Comparison of ENCODE assay signal across 8 cellular contexts in genomic region chr1:192809286-192810252, GRCh38. TPM values are rescaled to one million over a fixed set of nuclear protein-coding genes. Genes with fewer than 3 reads are reported as not detected.
DNase-seq lines count a peak whose midpoint lies in the region; ATAC-seq and TF ChIP-seq lines count a peak whose summit lies in the region.

No MANE protein-coding gene starts in this region.

- TF ChIP-seq POLR2A in spleen (IDR thresholded peaks at IDR 0.05): no peak

- H3K4me1 Mint-ChIP-seq in T-helper 1 cell treated with Interleukin-12 subunit alpha and Interleukin-12 subunit beta and Interleukin-4 antibody, amounts not matched to agents 30 μg/mL and 1 μg/mL, for 36 hours (ENCODE audit: low read depth): peaks cover 31% of the 10 kb centered on the region
- peaks cover 30 to 47% of the 10 kb centered on the region in 2 donors for H3K4me1 Mint-ChIP-seq in immature natural killer cell

- peak overlapping the region; percentile 97 for H3K27ac Mint-ChIP-seq in T-helper 1 cell treated with Interleukin-12 subunit alpha and Interleukin-12 subunit beta and Interleukin-4 antibody, amounts not matched to agents 30 μg/mL and 1 μg/mL, for 36 hours
- peak overlapping the region; percentile 91 to 98 (median 98) for H3K27ac Mint-ChIP-seq in immature natural killer cell

- DNase-seq in GM03348 (ENCODE audit: low spot score): peak; percentile 36
- DNase-seq in LoVo (ENCODE audit: low spot score): peak; percentile 18
- peak; percentile 55 for DNase-seq in brain microvascular endothelial cell
- peak in 1 of 3 donors; percentile 19 for DNase-seq in immature natural killer cell
- peak; percentile 85 for DNase-seq in spleen
- no peak for DNase-seq in middle frontal gyrus (ENCODE audit: extremely low spot score, low spot score)

- peak overlapping the region; percentile 91 for H3K4me3 ChIP-seq in brain microvascular endothelial cell (ENCODE audit: low read depth, low read length)
- H3K4me3 ChIP-seq in spleen: peak overlapping the region; percentile 61 to 85 (median 64)

- TF ChIP-seq CTCF in brain microvascular endothelial cell (IDR thresholded peaks at IDR 0.05; ENCODE audit: low read depth, low read length, missing control alignments) (no peak), spleen (IDR thresholded peaks at IDR 0.05 in 8 of 11, conservative IDR thresholded peaks at IDR 0.05 in 3 of 11) (no peak)

- in situ Hi-C loops in brain microvascular endothelial cell (cut with HindIII; ENCODE audit: low pct_ligation_motif_present, low sequenced_read_pairs): loop anchor here (25.0 kb wide), 1 partner anchor 203 kb away; no protein-coding TSS in a partner anchor

- intact Hi-C loops in spleen (cut with DNase I; ENCODE audit: low total_unique reads): loop anchor here (5.0 kb wide), 2 partner anchors 213 to 313 kb away; partner anchors contain the start of gene CDC73

- no peaks in the 10 kb centered on the region for H3K9me3 ChIP-seq in spleen

- H3K36me3 ChIP-seq in brain microvascular endothelial cell (replicated peaks): peaks cover 9% of the 10 kb centered on the region
- H3K36me3 ChIP-seq in spleen: peaks cover 0 to 27% (median 7%) of the 10 kb centered on the region in 6 donors

- H3K27ac ChIP-seq in brain microvascular endothelial cell: peak overlapping the region; percentile 82
- peak overlapping the region; percentile 75 to 98 (median 95) for H3K27ac ChIP-seq in spleen

- peaks cover 15% of the 10 kb centered on the region for H3K27me3 Mint-ChIP-seq in T-helper 1 cell treated with Interleukin-12 subunit alpha and Interleukin-12 subunit beta and Interleukin-4 antibody, amounts not matched to agents 30 μg/mL and 1 μg/mL, for 36 hours (ENCODE audit: low read depth)
- H3K27me3 Mint-ChIP-seq in immature natural killer cell (ENCODE audit: low read depth in 3 of 3): peaks cover 17 to 27% (median 25%) of the 10 kb centered on the region in 3 donors

- H3K27me3 ChIP-seq in brain microvascular endothelial cell (replicated peaks) (no peaks in the 10 kb centered on the region), spleen (replicated peaks in 1 of 7) (no peaks in the 10 kb centered on the region)

- H3K4me1 ChIP-seq in spleen: peaks cover 3 to 74% (median 48%) of the 10 kb centered on the region in 6 donors

- WGBS in spleen, 5 donors: 17 to 26% (median 23%) methylated on average over 26 of the region's 26 CpGs

- H3K36me3 Mint-ChIP-seq in T-helper 1 cell treated with Interleukin-12 subunit alpha and Interleukin-12 subunit beta and Interleukin-4 antibody, amounts not matched to agents 30 μg/mL and 1 μg/mL, for 36 hours (ENCODE audit: low read depth): peaks cover 9% of the 10 kb centered on the region
- H3K36me3 Mint-ChIP-seq in immature natural killer cell: peaks cover 0 to 17% (median 6%) of the 10 kb centered on the region in 3 donors

- H3K4me3 Mint-ChIP-seq in T-helper 1 cell treated with Interleukin-12 subunit alpha and Interleukin-12 subunit beta and Interleukin-4 antibody, amounts not matched to agents 30 μg/mL and 1 μg/mL, for 36 hours: peak overlapping the region; percentile 98
- H3K4me3 Mint-ChIP-seq in immature natural killer cell: peak overlapping the region; percentile 96 to 99 (median 98)

- ATAC-seq in HG02623 (IDR thresholded peaks at IDR 0.05; ENCODE audit: unreplicated experiment): no peak

- H3K9me3 Mint-ChIP-seq in T-helper 1 cell treated with Interleukin-12 subunit alpha and Interleukin-12 subunit beta and Interleukin-4 antibody, amounts not matched to agents 30 μg/mL and 1 μg/mL, for 36 hours: no peaks in the 10 kb centered on the region
- H3K9me3 Mint-ChIP-seq in immature natural killer cell: peaks cover 0 to 2% (median 0%) of the 10 kb centered on the region in 6 donors

RNA-seq across cellular contexts. Expression of gene RGS2, which starts 0.7 kb away (rescaled TPM):
- polyA plus RNA-seq in immature natural killer cell: 100 to 1,000 TPM in 2 of 3 donors, 10 to 100 TPM in 1; 99.4 to 358 (median 227) TPM
- 100 to 1,000 TPM; 144 to 377 (median 175) TPM for total RNA-seq in spleen
- 100 to 1,000 TPM in 1 of 3 donors, 10 to 100 TPM in 2; 56.9 to 123 (median 58.3) TPM for polyA plus RNA-seq in spleen
